In genomic region chr17:70168979-70169706, GRCh38 we compare ENCODE assay signal across 8 cellular contexts. TPM values are rescaled to one million over a fixed set of nuclear protein-coding genes. Genes with fewer than 3 reads are reported as not detected.
DNase-seq lines count a peak whose midpoint lies in the region; ATAC-seq and TF ChIP-seq lines count a peak whose summit lies in the region.

KCNJ2 (plus strand) TSS chr17:70169532; CDS start chr17:70175040, 5,508 bp downstream.

- H3K36me3 ChIP-seq in mucosa of stomach (ENCODE audit: control insufficient read depth, insufficient read depth, low read length) (no peaks in the 10 kb centered on the region), stomach (no peaks in the 10 kb centered on the region)

- ATAC-seq in CD4-positive, alpha-beta T cell (ENCODE audit: poor library complexity) = peak; percentile 57
- ATAC-seq in GM19395 (IDR thresholded peaks at IDR 0.05; ENCODE audit: unreplicated experiment) (peak; percentile 93), HG03442 (IDR thresholded peaks at IDR 0.05; ENCODE audit: unreplicated experiment) (peak; percentile 98)

- DNase-seq in CD4-positive, alpha-beta T cell = peak in 5 of 10 experiments; percentile 1 to 22 (median 8)
- DNase-seq in NCI-H524 treated with DMSO at 0.1 percent for 48 hours (lab: John Stamatoyannopoulos, UW) (peak; percentile 63), fibroblast of gingiva (ENCODE audit: low read depth) (peak; percentile 77), stomach (peak; percentile 92)
- DNase-seq in activated CD8-positive, alpha-beta memory T cell treated with anti-CD3 and anti-CD28 coated beads, Interleukin-2, amount 50 U/mL, for 48 hours = peak; percentile 80

- peaks cover 22% of the 10 kb centered on the region for H3K4me1 Mint-ChIP-seq in CD4-positive, alpha-beta T cell (ENCODE audit: low read depth)

- H3K27me3 Mint-ChIP-seq in CD4-positive, alpha-beta T cell = peaks cover 75% of the 10 kb centered on the region

- H3K4me1 ChIP-seq in mucosa of stomach (ENCODE audit: control insufficient read depth, insufficient read depth, low read length) (peaks cover 9% of the 10 kb centered on the region), stomach (peaks cover 4 to 35% (median 17%) of the 10 kb centered on the region in 4 donors)

- intact Hi-C loops in CD4-positive, alpha-beta T cell (cut with DNase I, micrococcal nuclease) = loop anchor here in 1 of 2 experiments (10.0 kb wide), 1 partner anchor 64 kb away; no protein-coding TSS in a partner anchor
- intact Hi-C loops in stomach (cut with DNase I; ENCODE audit: low total_unique reads) = no loop called here

- WGBS in stomach, 5 donors = 0 to 1% (median 1%) methylated on average over 25 to 67 of the region's 67 CpGs

- H3K36me3 Mint-ChIP-seq in CD4-positive, alpha-beta T cell (ENCODE audit: low read depth) = no peaks in the 10 kb centered on the region

- no peaks in the 10 kb centered on the region for H3K9me3 ChIP-seq in CD4-positive, alpha-beta T cell (ENCODE audit: control insufficient read depth, low read length)
- H3K9me3 ChIP-seq in mucosa of stomach (ENCODE audit: control insufficient read depth, low read length) = no peaks in the 10 kb centered on the region
- H3K9me3 ChIP-seq in stomach = no peaks in the 10 kb centered on the region

- H3K27ac Mint-ChIP-seq in CD4-positive, alpha-beta T cell = no peak within 1 kb of the TSS

- peak within 1 kb of the TSS; percentile 80 for H3K4me3 Mint-ChIP-seq in CD4-positive, alpha-beta T cell

- no peak for TF ChIP-seq CTCF in CD4-positive, alpha-beta T cell (IDR thresholded peaks at IDR 0.05)
- TF ChIP-seq CTCF in stomach (IDR thresholded peaks at IDR 0.05) = no peak

- peaks cover 40% of the 10 kb centered on the region for H3K27me3 ChIP-seq in CD4-positive, alpha-beta T cell (ENCODE audit: control insufficient read depth, insufficient read depth, low read length)
- H3K27me3 ChIP-seq in mucosa of stomach (ENCODE audit: control insufficient read depth, insufficient read depth, low read length) = peaks cover 37% of the 10 kb centered on the region
- H3K27me3 ChIP-seq in stomach = peaks cover 0 to 20% (median 0%) of the 10 kb centered on the region in 3 donors

- CTCF ChIA-PET in CD4-positive, alpha-beta T cell (lab: Charles Lee) = no interaction called here

- H3K27ac ChIP-seq in CD4-positive, alpha-beta T cell (ENCODE audit: low read depth, low read length) = no peak within 1 kb of the TSS
- H3K27ac ChIP-seq in stomach = peak within 1 kb of the TSS; percentile 77 to 95 (median 87)

- no peaks in the 10 kb centered on the region for H3K9me3 Mint-ChIP-seq in CD4-positive, alpha-beta T cell

- peak; percentile 30 for TF ChIP-seq EP300 in stomach (IDR thresholded peaks at IDR 0.05)

- POLR2A ChIA-PET in CD4-positive, alpha-beta T cell (lab: Charles Lee) = no interaction called here

- peak in 1 of 4 donors; percentile 62 for TF ChIP-seq POLR2A in stomach (IDR thresholded peaks at IDR 0.05)

- H3K4me3 ChIP-seq in mucosa of stomach (ENCODE audit: low read length) (peak within 1 kb of the TSS; percentile 64), stomach (peak within 1 kb of the TSS; percentile 51 to 77 (median 54))

- peak within 1 kb of the TSS; percentile 79 for H3K9ac ChIP-seq in mucosa of stomach (ENCODE audit: low read length)

RNA-seq across cellular contexts. Expression of gene KCNJ2, which starts in this region (rescaled TPM):
- total RNA-seq in CD4-positive, alpha-beta T cell = not detected
- 1 to 10 TPM; 2.0 to 6.4 (median 4.3) TPM for total RNA-seq in stomach
- polyA plus RNA-seq in stomach = 1 to 10 TPM in 1 of 3 donors, under 1 TPM in 1, not detected in 1; 0.31 to 2.3 TPM

Comparison
In these comparisons a context has a peak if more than half of its experiments do, and no peak if none do; other contexts are left out.
1. Peak in ATAC-seq in CD4-positive, alpha-beta T cell; RNA of the gene not detected or under 1 TPM.